Comparison of ENCODE assay signal across 35 cellular contexts in the genomic region with DNA sequence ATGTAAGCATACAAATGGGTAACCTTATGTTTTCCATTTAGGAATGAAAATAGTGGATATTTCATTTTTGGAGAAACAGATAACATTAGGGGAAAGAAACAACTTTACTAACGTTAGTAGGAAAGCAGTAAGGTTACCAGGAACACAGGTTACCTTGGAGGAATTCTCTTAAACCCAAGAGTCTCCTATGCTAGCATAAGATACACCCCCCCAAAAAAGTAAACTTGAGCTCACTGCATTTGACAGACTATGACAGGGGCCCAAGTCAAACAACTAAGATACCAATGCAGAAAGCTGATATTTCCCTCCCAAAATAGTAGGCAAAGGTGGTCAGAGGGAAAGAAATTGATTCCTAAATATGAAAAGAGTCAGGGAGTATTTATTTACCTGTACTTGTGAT.
"Had no signal": no experiment of that assay in that cellular context is flagged by ENCODE, and none has a peak within 500 bp of the region (broad histone marks: within the 10 kb centered on the region; RNA-seq: fewer than 3 reads in every experiment).

No MANE protein-coding gene starts in this region.

- DNase-seq: Karpas-422, Kasumi-1, MG63, MM.1S, MV-4-11, NCI-H1048, NCI-H1092, NCI-H1092 treated with DMSO at 0.1 percent for 48 hours, NCI-H1105, NCI-H1105 treated with DMSO at 0.1 percent for 48 hours, NCI-H1417, NCI-H1417 treated with DMSO at 0.1 percent for 48 hours, NCI-H1436, NCI-H1436 treated with DMSO at 0.1 percent for 48 hours, NCI-H146, NCI-H1694, NCI-H1694 treated with DMSO at 0.1 percent for 48 hours, NCI-H187, NCI-H187 treated with DMSO at 0.1 percent for 48 hours, NCI-H1930, NCI-H2029, NCI-H2029 treated with DMSO at 0.1 percent for 48 hours, NCI-H2081, NCI-H2081 treated with DMSO at 0.1 percent for 48 hours, NCI-H2107, NCI-H2171, NCI-H2171 treated with DMSO at 0.1 percent for 48 hours, NCI-H2227 treated with DMSO at 0.1 percent for 48 hours, NCI-H226, NCI-H345, NCI-H446, NCI-H446 treated with DMSO at 0.1 percent for 48 hours, NCI-H510A, NCI-H510A treated with DMSO at 0.1 percent for 48 hours had no signal

- H3K27me3 ChIP-seq: MG63 had no signal

- H3K4me2 ChIP-seq: KMS-11 had no signal

- H3K4me3 ChIP-seq: MG63 had no signal

- H3K9ac ChIP-seq: KMS-11 had no signal

- H3K9me3 ChIP-seq: MG63 had no signal

- H3K36me3 ChIP-seq: MG63 had no signal

- H3K27ac ChIP-seq: KMS-11 had no signal
